In genomic region chr11:15074206-15075161, GRCh38 we compare ENCODE assay signal across 8 cellular contexts. TPM values are rescaled to one million over a fixed set of nuclear protein-coding genes. Genes with fewer than 3 reads are reported as not detected.
DNase-seq lines count a peak whose midpoint lies in the region; ATAC-seq and TF ChIP-seq lines count a peak whose summit lies in the region.

No MANE protein-coding gene starts in this region.

- peaks cover 4% of the 10 kb centered on the region for H3K9me3 Mint-ChIP-seq in activated CD4-positive, alpha-beta memory T cell treated with anti-CD3 and anti-CD28 coated beads, Interleukin-2, amount 10 ng/mL, durations not matched to agents 7 days and 5 days
- H3K9me3 Mint-ChIP-seq in memory B cell: peaks cover under 1% of the 10 kb centered on the region

- ATAC-seq in GM19397 (IDR thresholded peaks at IDR 0.05; ENCODE audit: unreplicated experiment): peak; percentile 90
- peak; percentile 92 for ATAC-seq in HG03520 (IDR thresholded peaks at IDR 0.05; ENCODE audit: unreplicated experiment)
- ATAC-seq in memory B cell (ENCODE audit: low read depth): peak; percentile 88

- no peaks in the 10 kb centered on the region for H3K36me3 ChIP-seq in effector memory CD4-positive, alpha-beta T cell (ENCODE audit: control insufficient read depth, insufficient read depth, low read length)

- peak; percentile 96 for TF ChIP-seq CTCF in C4-2B (conservative IDR thresholded peaks at IDR 0.05)

- peak overlapping the region; percentile 63 for H3K4me3 Mint-ChIP-seq in activated CD4-positive, alpha-beta memory T cell treated with anti-CD3 and anti-CD28 coated beads, Interleukin-2, amount 10 ng/mL, durations not matched to agents 7 days and 5 days
- peak overlapping the region; percentile 69 for H3K4me3 Mint-ChIP-seq in memory B cell

- H3K4me1 Mint-ChIP-seq in activated CD4-positive, alpha-beta memory T cell treated with anti-CD3 and anti-CD28 coated beads, Interleukin-2, amount 10 ng/mL, durations not matched to agents 7 days and 5 days: peaks cover 19% of the 10 kb centered on the region
- peaks cover 11% of the 10 kb centered on the region for H3K4me1 Mint-ChIP-seq in memory B cell

- no peak overlapping the region for H3K27ac ChIP-seq in C4-2B
- H3K27ac ChIP-seq in effector memory CD4-positive, alpha-beta T cell (ENCODE audit: insufficient read depth, low read length, poor library complexity, severe bottlenecking): no peak overlapping the region

- H3K27me3 Mint-ChIP-seq in activated CD4-positive, alpha-beta memory T cell treated with anti-CD3 and anti-CD28 coated beads, Interleukin-2, amount 10 ng/mL, durations not matched to agents 7 days and 5 days: peaks cover 23% of the 10 kb centered on the region
- peaks cover 12% of the 10 kb centered on the region for H3K27me3 Mint-ChIP-seq in memory B cell

- peak overlapping the region; percentile 44 for H3K4me3 ChIP-seq in effector memory CD4-positive, alpha-beta T cell (ENCODE audit: insufficient read depth, low read depth, low read length, poor library complexity, severe bottlenecking)

- H3K4me1 ChIP-seq in effector memory CD4-positive, alpha-beta T cell (ENCODE audit: control insufficient read depth, insufficient read depth, low read length, poor library complexity, severe bottlenecking): peaks cover 18% of the 10 kb centered on the region

- peak; percentile 65 for DNase-seq in NCI-H69 (lab: John Stamatoyannopoulos, UW)
- DNase-seq in activated CD4-positive, alpha-beta memory T cell treated with anti-CD3 and anti-CD28 coated beads, Interleukin-2, amount 10 ng/mL, durations not matched to agents 7 days and 5 days: peak; percentile 87
- DNase-seq in effector memory CD4-positive, alpha-beta T cell: peak; percentile 47 to 65 (median 55)
- peak; percentile 62 to 76 for DNase-seq in memory B cell (ENCODE audit: low spot score in 2 of 2)
- peak; percentile 78 for DNase-seq in stimulated activated CD8-positive, alpha-beta memory T cell treated with anti-CD3 and anti-CD28 coated beads, Interleukin-15, amount 100 ng/mL, for 24 hours (ENCODE audit: low read depth)

- H3K9me3 ChIP-seq in effector memory CD4-positive, alpha-beta T cell (ENCODE audit: control insufficient read depth, low read length): no peaks in the 10 kb centered on the region

- CTCF ChIA-PET in activated CD4-positive, alpha-beta memory T cell treated with anti-CD3 and anti-CD28 coated beads, Interleukin-2, amount 10 ng/mL, durations not matched to agents 7 days and 5 days (lab: Charles Lee): interaction anchor here (0.7 to 5.4 kb wide), 27 partner anchors 9 to 284 kb away, joined by 3 to 135 read pairs (median 5); partner anchors contain the start of genes CYP2R1 and INSC

- H3K36me3 Mint-ChIP-seq in activated CD4-positive, alpha-beta memory T cell treated with anti-CD3 and anti-CD28 coated beads, Interleukin-2, amount 10 ng/mL, durations not matched to agents 7 days and 5 days (ENCODE audit: low read depth): no peaks in the 10 kb centered on the region
- no peaks in the 10 kb centered on the region for H3K36me3 Mint-ChIP-seq in memory B cell

- peaks cover 14% of the 10 kb centered on the region for H3K27me3 ChIP-seq in effector memory CD4-positive, alpha-beta T cell (replicated peaks; ENCODE audit: control insufficient read depth, insufficient read depth, low read length, poor library complexity, severe bottlenecking)

- POLR2A ChIA-PET in activated CD4-positive, alpha-beta memory T cell treated with anti-CD3 and anti-CD28 coated beads, Interleukin-2, amount 10 ng/mL, durations not matched to agents 7 days and 5 days (lab: Charles Lee): interaction anchor here (0.9 to 1.2 kb wide), 2 partner anchors 165 to 166 kb away, joined by 3 read pairs; no protein-coding TSS in a partner anchor

- peak overlapping the region; percentile 12 for H3K27ac Mint-ChIP-seq in activated CD4-positive, alpha-beta memory T cell treated with anti-CD3 and anti-CD28 coated beads, Interleukin-2, amount 10 ng/mL, durations not matched to agents 7 days and 5 days
- H3K27ac Mint-ChIP-seq in memory B cell: no peak overlapping the region

RNA-seq across cellular contexts. Expression of gene CALCB, which starts 1.1 kb away (rescaled TPM):
- total RNA-seq in activated CD4-positive, alpha-beta memory T cell treated with anti-CD3 and anti-CD28 coated beads, Interleukin-2, amount 10 ng/mL, durations not matched to agents 7 days and 5 days: 1 to 10 TPM; 1.1 to 1.5 TPM

RNA-seq across cellular contexts. Expression of gene INSC, which starts 40.2 kb away (rescaled TPM):
- under 1 TPM; 0.15 to 0.18 TPM for total RNA-seq in activated CD4-positive, alpha-beta memory T cell treated with anti-CD3 and anti-CD28 coated beads, Interleukin-2, amount 10 ng/mL, durations not matched to agents 7 days and 5 days
